Comparison of ENCODE assay signal across 1 cellular context in genomic region chr10:4214912-4215311, GRCh38.
TF ChIP-seq lines count a peak whose summit lies in the region.

No MANE protein-coding gene starts in this region.

TF ChIP-seq in WTC11, 78 proteins besides CTCF, POLR2A, EP300 and RAD21 (continued from another document):
- TF ChIP-seq PRDM15 (CRISPR knock-in tag; IDR thresholded peaks at IDR 0.05) (no peak), ZNF138 (CRISPR knock-in tag; conservative IDR thresholded peaks at IDR 0.05) (no peak)
